20 cellular contexts compared by ENCODE assay signal in genomic region chr1:49340576-49340975, GRCh38.
"Had no signal": no experiment of that assay in that cellular context is flagged by ENCODE, and none has a peak within 500 bp of the region (broad histone marks: within the 10 kb centered on the region; RNA-seq: fewer than 3 reads in every experiment).

No MANE protein-coding gene starts in this region.

- H3K9me3 ChIP-seq: colonic mucosa, esophagus muscularis mucosa, lower lobe of right lung had no signal

- H3K4me1 Mint-ChIP-seq: endodermal cell, mesothelial cell of epicardium, naive B cell had no signal

- H3K27me3 ChIP-seq: colonic mucosa, esophagus muscularis mucosa, foreskin keratinocyte, heart right ventricle, left lung had no signal

- H3K4me3 ChIP-seq: colonic mucosa, esophagus muscularis mucosa, heart right ventricle, left lung, lower lobe of right lung, mucosa of descending colon had no signal

- H3K36me3 ChIP-seq: colonic mucosa, esophagus muscularis mucosa, heart right ventricle, left lung, lower lobe of right lung had no signal

- H3K27ac ChIP-seq: colonic mucosa, esophagus muscularis mucosa, foreskin keratinocyte, heart right ventricle, left lung, lower lobe of right lung had no signal

- ATAC-seq: effector memory CD8-positive, alpha-beta T cell; foreskin keratinocyte; heart right ventricle; left cardiac atrium; left lung; left ventricle myocardium superior; lower lobe of right lung; mucosa of descending colon had no signal

- DNase-seq: colonic mucosa; cortex of kidney; effector CD8-positive, alpha-beta T cell; effector memory CD8-positive, alpha-beta T cell; endodermal cell; foreskin keratinocyte; glutamatergic neuron; head of caudate nucleus; heart right ventricle; hippocampal formation; left cardiac atrium; left lung; left ventricle myocardium superior; lower lobe of right lung; mesenchymal stem cell; mucosa of descending colon; naive B cell had no signal

- H3K4me3 Mint-ChIP-seq: dendritic cell treated with granulocyte-macrophage colony-stimulating factor and Interleukin-4, amounts not matched to agents 40 ng/mL and 50 ng/mL, for 4 days; effector memory CD8-positive, alpha-beta T cell; endodermal cell; mesothelial cell of epicardium; naive B cell had no signal

- H3K27me3 Mint-ChIP-seq: dendritic cell treated with granulocyte-macrophage colony-stimulating factor and Interleukin-4, amounts not matched to agents 40 ng/mL and 50 ng/mL, for 4 days; effector memory CD8-positive, alpha-beta T cell; naive B cell had no signal

- H3K36me3 Mint-ChIP-seq: mesothelial cell of epicardium, naive B cell had no signal

- H3K4me1 ChIP-seq: colonic mucosa, esophagus muscularis mucosa, foreskin keratinocyte, heart right ventricle, left lung, lower lobe of right lung had no signal

- H3K27ac Mint-ChIP-seq: dendritic cell treated with granulocyte-macrophage colony-stimulating factor and Interleukin-4, amounts not matched to agents 40 ng/mL and 50 ng/mL, for 4 days; effector memory CD8-positive, alpha-beta T cell; endodermal cell; mesothelial cell of epicardium; naive B cell had no signal
